Comparison of ENCODE assay signal across 12 cellular contexts in genomic region chr21:44929799-44930542, GRCh38. TPM values are rescaled to one million over a fixed set of nuclear protein-coding genes. Genes with fewer than 3 reads are reported as not detected.
DNase-seq lines count a peak whose midpoint lies in the region; ATAC-seq and TF ChIP-seq lines count a peak whose summit lies in the region.
"Had no signal": no experiment of that assay in that cellular context is flagged by ENCODE, and none has a peak within 500 bp of the region (broad histone marks: within the 10 kb centered on the region; RNA-seq: fewer than 3 reads in every experiment).

No MANE protein-coding gene starts in this region.

- DNase-seq in CD8-positive, alpha-beta T cell, result no peak
- DNase-seq in GM13976 (ENCODE audit: low spot score) (peak; percentile 72), neuronal stem cell (ENCODE audit: low spot score) (no peak), HuH-7.5 (ENCODE audit: low spot score) (no peak), NCI-H1694 (lab: John Stamatoyannopoulos, UW) (no peak), stomach (no peak)
- no peak for DNase-seq in activated T-cell treated with anti-CD3 and anti-CD28 coated beads, Interleukin-2, amount 50 U/mL, for 72 hours
- DNase-seq: adrenal gland, NCI-H446 treated with DMSO at 0.1 percent for 48 hours, SHP77 had no signal

- in situ Hi-C loops in GM13976 (cut with MboI; ENCODE audit: low sequenced_read_pairs, unreplicated experiment), result loop anchor here (10.0 kb wide), 1 partner anchor 135 kb away; no protein-coding TSS in a partner anchor

- H3K27me3 Mint-ChIP-seq in CD8-positive, alpha-beta T cell (ENCODE audit: low read depth), result no peaks in the 10 kb centered on the region
- H3K27me3 Mint-ChIP-seq in activated T-cell treated with anti-CD3 and anti-CD28 coated beads, Interleukin-2, amount 50 U/mL, for 72 hours (ENCODE audit: low read depth), result no peaks in the 10 kb centered on the region

- peaks cover 2% of the 10 kb centered on the region for H3K36me3 Mint-ChIP-seq in CD8-positive, alpha-beta T cell
- H3K36me3 Mint-ChIP-seq in activated T-cell treated with anti-CD3 and anti-CD28 coated beads, Interleukin-2, amount 50 U/mL, for 72 hours (ENCODE audit: insufficient read depth in 2 of 2), result no peaks in the 10 kb centered on the region

- CTCF ChIA-PET in CD8-positive, alpha-beta T cell (lab: Charles Lee), result interaction anchor here (0.8 to 6.8 kb wide), 8 partner anchors 7 to 129 kb away, joined by 3 to 169 read pairs (median 32); partner anchors contain the start of gene UBE2G2

- peaks cover 66% of the 10 kb centered on the region for H3K4me1 ChIP-seq in CD8-positive, alpha-beta T cell (ENCODE audit: insufficient read depth, low read length)
- H3K4me1 ChIP-seq in neuronal stem cell (ENCODE audit: control insufficient read depth in 2 of 2, insufficient read depth in 1 of 2, low read depth in 1 of 2, low read length in 2 of 2) (peaks cover 16 to 28% of the 10 kb centered on the region in 2 donors), stomach (peaks cover 27 to 76% (median 41%) of the 10 kb centered on the region in 4 donors)

- H3K27me3 ChIP-seq in CD8-positive, alpha-beta T cell (ENCODE audit: insufficient read depth, low read length), result no peaks in the 10 kb centered on the region
- H3K27me3 ChIP-seq in neuronal stem cell (ENCODE audit: control insufficient read depth in 3 of 3, insufficient read depth in 3 of 3, low read depth in 1 of 3, low read length in 3 of 3), result peaks cover 40 to 87% (median 62%) of the 10 kb centered on the region in 3 experiments
- H3K27me3 ChIP-seq in stomach, result peaks cover 6 to 94% (median 58%) of the 10 kb centered on the region in 3 donors

- H2BK5ac ChIP-seq in neuronal stem cell (ENCODE audit: low read length), result no peak overlapping the region

- no peak overlapping the region for H4K91ac ChIP-seq in neuronal stem cell (ENCODE audit: low read depth, low read length, poor library complexity)

- peak overlapping the region; percentile 72 for H3K4me3 ChIP-seq in CD8-positive, alpha-beta T cell (ENCODE audit: low read depth, low read length)
- H3K4me3 ChIP-seq in neuronal stem cell (ENCODE audit: low read length in 2 of 2) (no peak overlapping the region), stomach (no peak overlapping the region)
- H3K4me3 ChIP-seq: gastroesophageal sphincter had no signal

- peak overlapping the region; percentile 89 for H3K27ac Mint-ChIP-seq in CD8-positive, alpha-beta T cell
- H3K27ac Mint-ChIP-seq in activated T-cell treated with anti-CD3 and anti-CD28 coated beads, Interleukin-2, amount 50 U/mL, for 72 hours, result peak overlapping the region; percentile 78

- H2AFZ ChIP-seq in neuronal stem cell (ENCODE audit: low read length), result no peak overlapping the region

- peak overlapping the region; percentile 40 for H3K27ac ChIP-seq in CD8-positive, alpha-beta T cell (ENCODE audit: low read depth, low read length)
- H3K27ac ChIP-seq in neuronal stem cell (replicated peaks; ENCODE audit: low read length), result no peak overlapping the region
- peak overlapping the region in 2 of 5 donors; percentile 57 to 70 for H3K27ac ChIP-seq in stomach
- H3K27ac ChIP-seq: gastroesophageal sphincter had no signal

- H3K36me3 ChIP-seq in CD8-positive, alpha-beta T cell (ENCODE audit: insufficient read depth, low read length), result no peaks in the 10 kb centered on the region
- H3K36me3 ChIP-seq in neuronal stem cell (replicated peaks in 1 of 2; ENCODE audit: control insufficient read depth in 2 of 2, insufficient read depth in 2 of 2, low read length in 2 of 2), result no peaks in the 10 kb centered on the region
- H3K36me3 ChIP-seq in stomach, result no peaks in the 10 kb centered on the region
- H3K36me3 ChIP-seq: adrenal gland, gastroesophageal sphincter had no signal

- peaks cover 56% of the 10 kb centered on the region for H3K4me1 Mint-ChIP-seq in CD8-positive, alpha-beta T cell (ENCODE audit: low read depth)
- peaks cover 69% of the 10 kb centered on the region for H3K4me1 Mint-ChIP-seq in activated T-cell treated with anti-CD3 and anti-CD28 coated beads, Interleukin-2, amount 50 U/mL, for 72 hours (ENCODE audit: low read depth)

- peak overlapping the region; percentile 65 for H3K23ac ChIP-seq in neuronal stem cell (ENCODE audit: low read depth, low read length, poor library complexity)

- H3K4ac ChIP-seq in neuronal stem cell (ENCODE audit: low read length), result no peak overlapping the region

- no peak overlapping the region for H3K14ac ChIP-seq in neuronal stem cell (ENCODE audit: low read length)

- POLR2A ChIA-PET in CD8-positive, alpha-beta T cell (lab: Charles Lee), result interaction anchor here (1.0 to 11.1 kb wide), 10 partner anchors 9 to 113 kb away, joined by 3 to 140 read pairs (median 8); partner anchors contain the start of genes ITGB2, PTTG1IP and SLX9

- TF ChIP-seq CTCF in CD8-positive, alpha-beta T cell (IDR thresholded peaks at IDR 0.05), result no peak
- TF ChIP-seq CTCF in GM13976 (IDR thresholded peaks at IDR 0.05; ENCODE audit: borderline replicate concordance, control extremely low read depth, extremely low read depth, insufficient read depth, missing control alignments) (no peak), stomach (IDR thresholded peaks at IDR 0.05) (no peak)

- no peaks in the 10 kb centered on the region for H3K9me3 ChIP-seq in CD8-positive, alpha-beta T cell (ENCODE audit: low read length)
- H3K9me3 ChIP-seq in neuronal stem cell (replicated peaks in 1 of 2; ENCODE audit: control insufficient read depth in 2 of 2, insufficient read depth in 1 of 2, low read depth in 1 of 2, low read length in 2 of 2), result peaks cover 0 to 6% of the 10 kb centered on the region in 2 donors
- peaks cover 0 to 5% (median 0%) of the 10 kb centered on the region in 4 donors for H3K9me3 ChIP-seq in stomach
- H3K9me3 ChIP-seq: adrenal gland had no signal

- no peak overlapping the region for H3K9ac ChIP-seq in neuronal stem cell (ENCODE audit: low read depth, low read length, poor library complexity)

- H3K9me3 Mint-ChIP-seq in CD8-positive, alpha-beta T cell, result no peaks in the 10 kb centered on the region
- H3K9me3 Mint-ChIP-seq in activated T-cell treated with anti-CD3 and anti-CD28 coated beads, Interleukin-2, amount 50 U/mL, for 72 hours, result no peaks in the 10 kb centered on the region

- no peak overlapping the region for H2BK15ac ChIP-seq in neuronal stem cell (ENCODE audit: low read length)

- H3K79me1 ChIP-seq in neuronal stem cell (ENCODE audit: low read depth, low read length), result no peaks in the 10 kb centered on the region

- no peak overlapping the region for H2BK12ac ChIP-seq in neuronal stem cell (ENCODE audit: low read length)

- no CpG with 5 or more reads among the region's 9 CpGs for WGBS in neuronal stem cell (ENCODE audit: extremely low coverage in 2 of 2, insufficient read length in 2 of 2, insufficient replicate concordance in 1 of 2), 2 donors
- 57 to 69% (median 61%) methylated on average over 9 of the region's 9 CpGs for WGBS in stomach, 5 donors

- peak overlapping the region; percentile 28 for H2AK5ac ChIP-seq in neuronal stem cell (ENCODE audit: low read depth, low read length)

- TF ChIP-seq EP300 in stomach (IDR thresholded peaks at IDR 0.05), result no peak

- H2BK120ac ChIP-seq in neuronal stem cell (ENCODE audit: low read depth, low read length), result no peak overlapping the region

- ATAC-seq in CD8-positive, alpha-beta T cell, result no peak
- no peak for ATAC-seq in activated T-cell treated with anti-CD3 and anti-CD28 coated beads, Interleukin-2, amount 50 U/mL, for 72 hours (replicated peaks in 1 of 2)
- ATAC-seq: gastroesophageal sphincter, left colon had no signal

- no peak overlapping the region for H3K18ac ChIP-seq in neuronal stem cell (ENCODE audit: low read length)

- no peak overlapping the region for H4K8ac ChIP-seq in neuronal stem cell (ENCODE audit: low read depth, low read length)

- no peak for TF ChIP-seq POLR2A in stomach (IDR thresholded peaks at IDR 0.05)

- peak overlapping the region; percentile 88 for H3K4me3 Mint-ChIP-seq in CD8-positive, alpha-beta T cell
- peak overlapping the region; percentile 83 to 86 for H3K4me3 Mint-ChIP-seq in activated T-cell treated with anti-CD3 and anti-CD28 coated beads, Interleukin-2, amount 50 U/mL, for 72 hours

- intact Hi-C loops in CD8-positive, alpha-beta T cell (cut with DNase I, micrococcal nuclease), result loop anchor here (1.0 to 10.0 kb wide), 5 partner anchors 10 to 355 kb away; partner anchors contain the start of genes ITGB2 (in 1 of the 2), POFUT2 (in 1 of the 2), PTTG1IP (in 1 of the 2) and SUMO3 (in 1 of the 2)
- intact Hi-C loops in stomach (cut with DNase I; ENCODE audit: low total_unique reads), result loop anchor here (5.0 kb wide), 1 partner anchor 38 kb away; no protein-coding TSS in a partner anchor

- no peak overlapping the region for H3K4me2 ChIP-seq in neuronal stem cell (ENCODE audit: insufficient read depth, low read length, poor library complexity, severe bottlenecking)

RNA-seq across cellular contexts. Expression of gene ITGB2, which starts 9.3 kb away (rescaled TPM):
- 100 to 1,000 TPM; 234 to 245 TPM for total RNA-seq in CD8-positive, alpha-beta T cell
- total RNA-seq in activated T-cell treated with anti-CD3 and anti-CD28 coated beads, Interleukin-2, amount 50 U/mL, for 72 hours, result 100 to 1,000 TPM; 248 to 287 TPM
- polyA plus RNA-seq in neuronal stem cell (2013, experiment 1 of 2), result 0.06 TPM
- 0.12 TPM for polyA plus RNA-seq in neuronal stem cell (2013, experiment 2 of 2)
- 10 to 100 TPM in 3 of 5 donors, 1 to 10 TPM in 2; 3.5 to 72.2 (median 14.2) TPM for total RNA-seq in stomach
- 10 to 100 TPM in 2 of 3 donors, 1 to 10 TPM in 1; 6.7 to 25.3 (median 24.1) TPM for polyA plus RNA-seq in stomach

RNA-seq across cellular contexts. Expression of gene SLX9, which starts 9.9 kb away (rescaled TPM):
- total RNA-seq in CD8-positive, alpha-beta T cell, result 10 to 100 TPM in 1 of 2 experiments, 1 to 10 TPM in 1; 8.2 to 10.0 TPM
- total RNA-seq in activated T-cell treated with anti-CD3 and anti-CD28 coated beads, Interleukin-2, amount 50 U/mL, for 72 hours, result 10 to 100 TPM; 38.7 to 48.9 TPM
- polyA plus RNA-seq in neuronal stem cell (2013, experiment 1 of 2), result 17.0 TPM
- polyA plus RNA-seq in neuronal stem cell (2013, experiment 2 of 2), result 16.6 TPM
- total RNA-seq in stomach, result 10 to 100 TPM in 3 of 5 donors, 1 to 10 TPM in 2; 5.4 to 83.4 (median 13.4) TPM
- 10 to 100 TPM; 19.9 to 37.0 (median 24.4) TPM for polyA plus RNA-seq in stomach

RNA-seq across cellular contexts. Expression of gene PTTG1IP, which starts 56.5 kb away (rescaled TPM):
- total RNA-seq in CD8-positive, alpha-beta T cell, result 10 to 100 TPM; 71.0 to 73.3 TPM
- 10 to 100 TPM; 63.9 to 70.5 TPM for total RNA-seq in activated T-cell treated with anti-CD3 and anti-CD28 coated beads, Interleukin-2, amount 50 U/mL, for 72 hours
- polyA plus RNA-seq in neuronal stem cell (2013, experiment 1 of 2), result 134 TPM
- 131 TPM for polyA plus RNA-seq in neuronal stem cell (2013, experiment 2 of 2)
- 100 to 1,000 TPM in 4 of 5 donors, 10 to 100 TPM in 1; 85.7 to 253 (median 164) TPM for total RNA-seq in stomach
- polyA plus RNA-seq in stomach, result 10 to 100 TPM; 61.3 to 96.3 (median 75.8) TPM
